ENCODE assay signal across 16 cellular contexts in genomic region chr5:9269024-9269423, GRCh38.
"Had no signal": no experiment of that assay in that cellular context is flagged by ENCODE, and none has a peak within 500 bp of the region (broad histone marks: within the 10 kb centered on the region; RNA-seq: fewer than 3 reads in every experiment).

No MANE protein-coding gene starts in this region.

- H3K4me1 ChIP-seq: parathyroid adenoma had no signal

- DNase-seq: activated CD4-positive, alpha-beta T cell treated with anti-CD3 and anti-CD28 coated beads for 1 hour; activated CD4-positive, alpha-beta T cell treated with anti-CD3 and anti-CD28 coated beads, Interleukin-2, amount 50 U/mL, for 48 hours; activated CD8-positive, alpha-beta memory T cell treated with anti-CD3 and anti-CD28 coated beads, Interleukin-2, amount 10 ng/mL, durations not matched to agents 7 days and 5 days; activated effector memory CD4-positive, alpha-beta T cell treated with anti-CD3 and anti-CD28 coated beads, Interleukin-2, amount 50 U/mL, for 16 hours; activated T-cell treated with anti-CD3 and anti-CD28 coated beads, Interleukin-2, amount 50 U/mL, for 24 hours; anterior cingulate cortex; heart left ventricle; islet precursor cell; left ventricle myocardium superior; stimulated activated CD4-positive, alpha-beta T cell treated with anti-CD3 and anti-CD28 coated beads, Interleukin-15, amount 100 ng/mL, for 24 hours; stimulated activated CD4-positive, alpha-beta T cell treated with anti-CD3 and anti-CD28 coated beads, Interleukin-4, amount 100 ng/mL, for 4 hours; stimulated activated naive CD8-positive, alpha-beta T cell treated with anti-CD3 and anti-CD28 coated beads, Interleukin-15, amount 100 ng/mL, for 72 hours had no signal

- H3K27me3 Mint-ChIP-seq: activated CD8-positive, alpha-beta memory T cell treated with anti-CD3 and anti-CD28 coated beads, Interleukin-2, amount 10 ng/mL, durations not matched to agents 7 days and 5 days; activated naive CD8-positive, alpha-beta T cell; activated T-cell treated with anti-CD3 and anti-CD28 coated beads, Interleukin-2, amount 50 U/mL, for 24 hours; stimulated activated naive CD8-positive, alpha-beta T cell treated with anti-CD3 and anti-CD28 coated beads, Interleukin-15, amount 100 ng/mL, for 72 hours had no signal

- ATAC-seq: activated CD8-positive, alpha-beta memory T cell treated with anti-CD3 and anti-CD28 coated beads, Interleukin-2, amount 10 ng/mL, durations not matched to agents 7 days and 5 days; heart left ventricle; left ventricle myocardium superior; stimulated activated naive CD8-positive, alpha-beta T cell treated with anti-CD3 and anti-CD28 coated beads, Interleukin-15, amount 100 ng/mL, for 72 hours had no signal

- H3K27me3 ChIP-seq: cardiac muscle cell, heart left ventricle had no signal

- FAIRE-seq: frontal cortex had no signal

- H3K4me3 ChIP-seq: cardiac muscle cell, heart left ventricle had no signal

- H3K27ac ChIP-seq: cardiac muscle cell, heart left ventricle, parathyroid adenoma had no signal

- H2AFZ ChIP-seq: parathyroid adenoma had no signal

- H3K4me1 Mint-ChIP-seq: activated CD8-positive, alpha-beta memory T cell treated with anti-CD3 and anti-CD28 coated beads, Interleukin-2, amount 10 ng/mL, durations not matched to agents 7 days and 5 days; stimulated activated naive CD8-positive, alpha-beta T cell treated with anti-CD3 and anti-CD28 coated beads, Interleukin-15, amount 100 ng/mL, for 72 hours had no signal

- H3K36me3 ChIP-seq: cardiac muscle cell, heart left ventricle had no signal

- H3K9ac ChIP-seq: parathyroid adenoma had no signal

- H3K79me2 ChIP-seq: parathyroid adenoma had no signal

- H3K27ac Mint-ChIP-seq: activated CD8-positive, alpha-beta memory T cell treated with anti-CD3 and anti-CD28 coated beads, Interleukin-2, amount 10 ng/mL, durations not matched to agents 7 days and 5 days; activated naive CD8-positive, alpha-beta T cell; activated T-cell treated with anti-CD3 and anti-CD28 coated beads, Interleukin-2, amount 50 U/mL, for 24 hours; stimulated activated naive CD8-positive, alpha-beta T cell treated with anti-CD3 and anti-CD28 coated beads, Interleukin-15, amount 100 ng/mL, for 72 hours had no signal

- H3K36me3 Mint-ChIP-seq: activated CD8-positive, alpha-beta memory T cell treated with anti-CD3 and anti-CD28 coated beads, Interleukin-2, amount 10 ng/mL, durations not matched to agents 7 days and 5 days had no signal

- H3K4me3 Mint-ChIP-seq: activated CD8-positive, alpha-beta memory T cell treated with anti-CD3 and anti-CD28 coated beads, Interleukin-2, amount 10 ng/mL, durations not matched to agents 7 days and 5 days; activated naive CD8-positive, alpha-beta T cell; activated T-cell treated with anti-CD3 and anti-CD28 coated beads, Interleukin-2, amount 50 U/mL, for 24 hours; stimulated activated naive CD8-positive, alpha-beta T cell treated with anti-CD3 and anti-CD28 coated beads, Interleukin-15, amount 100 ng/mL, for 72 hours had no signal
